ENCODE assay signal across 1 cellular context in genomic region chr22:20495861-20496681, GRCh38.
TF ChIP-seq lines count a peak whose summit lies in the region.

No MANE protein-coding gene starts in this region.

TF ChIP-seq in HepG2, 621 proteins besides CTCF, POLR2A, EP300 and RAD21 (continued from another document and continues in another):
- TF ChIP-seq AHDC1 (CRISPR knock-in tag; IDR thresholded peaks at IDR 0.05; ENCODE audit: borderline replicate concordance) (peak; percentile 40; the same call in 1 of the 2 replicates), FIP1L1 (IDR thresholded peaks at IDR 0.05; ENCODE audit: borderline replicate concordance, insufficient read depth, low read depth, low read length) (no peak), ZNF142 (CRISPR knock-in tag; IDR thresholded peaks at IDR 0.05) (no peak), ZEB1 (IDR thresholded peaks at IDR 0.05; ENCODE audit: insufficient replicate concordance, low read depth) (no peak), SRSF9 (IDR thresholded peaks at IDR 0.05; ENCODE audit: borderline replicate concordance, insufficient read depth, low read depth, low read length, poor library complexity, severe bottlenecking) (no peak), NFE2L1 (CRISPR knock-in tag; IDR thresholded peaks at IDR 0.05; ENCODE audit: borderline replicate concordance) (no peak), RARG (CRISPR knock-in tag; IDR thresholded peaks at IDR 0.05; ENCODE audit: low read depth) (no peak), ZNF383 (CRISPR knock-in tag; IDR thresholded peaks at IDR 0.05; ENCODE audit: borderline replicate concordance) (no peak), ZNF24 (IDR thresholded peaks at IDR 0.05) (no peak), HES4 (CRISPR knock-in tag; IDR thresholded peaks at IDR 0.05; ENCODE audit: borderline replicate concordance) (no peak), ZNF615 (CRISPR knock-in tag; IDR thresholded peaks at IDR 0.05; ENCODE audit: borderline replicate concordance) (no peak), YY1 (IDR thresholded peaks at IDR 0.05; ENCODE audit: insufficient read depth, insufficient replicate concordance, low read depth, low read length) (peak; percentile 52), DDIT3 (CRISPR knock-in tag; IDR thresholded peaks at IDR 0.05) (no peak), TARDBP (CRISPR knock-in tag; IDR thresholded peaks at IDR 0.05) (peak; percentile 42; the same call in 1 of the 2 replicates), TCF12 (IDR thresholded peaks at IDR 0.05) (no peak), TCF12 (CRISPR knock-in tag; IDR thresholded peaks at IDR 0.05) (no peak), ESRRA (CRISPR knock-in tag; IDR thresholded peaks at IDR 0.05; ENCODE audit: low read depth) (peak; percentile 52; the same call in 1 of the 2 replicates), ISL2 (CRISPR knock-in tag; IDR thresholded peaks at IDR 0.05) (no peak), CBX1 (IDR thresholded peaks at IDR 0.05; ENCODE audit: low read depth) (no peak), SAFB2 (CRISPR knock-in tag; IDR thresholded peaks at IDR 0.05; ENCODE audit: borderline replicate concordance, low read depth) (no peak), ZNF660 (CRISPR knock-in tag; IDR thresholded peaks at IDR 0.05; ENCODE audit: borderline replicate concordance, low read depth) (no peak), FLYWCH1 (CRISPR knock-in tag; IDR thresholded peaks at IDR 0.05) (no peak), POLR2AphosphoS5 (IDR thresholded peaks at IDR 0.05; ENCODE audit: low read depth, low read length) (peak; percentile 62), ZNF670 (CRISPR knock-in tag; IDR thresholded peaks at IDR 0.05; ENCODE audit: borderline replicate concordance) (no peak), HOXA7 (CRISPR knock-in tag; IDR thresholded peaks at IDR 0.05) (no peak), TIGD3 (CRISPR knock-in tag; IDR thresholded peaks at IDR 0.05; ENCODE audit: borderline replicate concordance) (no peak), ZNF780A (CRISPR knock-in tag; IDR thresholded peaks at IDR 0.05) (no peak), ZNF281 (CRISPR knock-in tag; IDR thresholded peaks at IDR 0.05; ENCODE audit: borderline replicate concordance) (peak; percentile 37; the same call in 1 of the 2 replicates), SRF (IDR thresholded peaks at IDR 0.05; ENCODE audit: low read depth, low read length) (no peak), ZNF33A (CRISPR knock-in tag; IDR thresholded peaks at IDR 0.05; ENCODE audit: borderline replicate concordance) (no peak), ZNF749 (CRISPR knock-in tag; IDR thresholded peaks at IDR 0.05; ENCODE audit: borderline replicate concordance) (no peak), SRSF1 (optimal IDR thresholded peaks at IDR 0.05; ENCODE audit: low read depth, low read length) (no peak), KLF11 (CRISPR knock-in tag; IDR thresholded peaks at IDR 0.05) (0 out of 2 replicates have a peak, but pooled peaks have one; percentile 59), JDP2 (CRISPR knock-in tag; IDR thresholded peaks at IDR 0.05; ENCODE audit: borderline replicate concordance) (no peak), ZNF253 (CRISPR knock-in tag; IDR thresholded peaks at IDR 0.05; ENCODE audit: borderline replicate concordance) (no peak)
- TF ChIP-seq, protein P1, sequence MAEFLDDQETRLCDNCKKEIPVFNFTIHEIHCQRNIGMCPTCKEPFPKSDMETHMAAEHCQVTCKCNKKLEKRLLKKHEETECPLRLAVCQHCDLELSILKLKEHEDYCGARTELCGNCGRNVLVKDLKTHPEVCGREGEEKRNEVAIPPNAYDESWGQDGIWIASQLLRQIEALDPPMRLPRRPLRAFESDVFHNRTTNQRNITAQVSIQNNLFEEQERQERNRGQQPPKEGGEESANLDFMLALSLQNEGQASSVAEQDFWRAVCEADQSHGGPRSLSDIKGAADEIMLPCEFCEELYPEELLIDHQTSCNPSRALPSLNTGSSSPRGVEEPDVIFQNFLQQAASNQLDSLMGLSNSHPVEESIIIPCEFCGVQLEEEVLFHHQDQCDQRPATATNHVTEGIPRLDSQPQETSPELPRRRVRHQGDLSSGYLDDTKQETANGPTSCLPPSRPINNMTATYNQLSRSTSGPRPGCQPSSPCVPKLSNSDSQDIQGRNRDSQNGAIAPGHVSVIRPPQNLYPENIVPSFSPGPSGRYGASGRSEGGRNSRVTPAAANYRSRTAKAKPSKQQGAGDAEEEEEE (CRISPR knock-in tag; IDR thresholded peaks at IDR 0.05; ENCODE audit: borderline replicate concordance), result no peak
- TF ChIP-seq, protein P2, sequence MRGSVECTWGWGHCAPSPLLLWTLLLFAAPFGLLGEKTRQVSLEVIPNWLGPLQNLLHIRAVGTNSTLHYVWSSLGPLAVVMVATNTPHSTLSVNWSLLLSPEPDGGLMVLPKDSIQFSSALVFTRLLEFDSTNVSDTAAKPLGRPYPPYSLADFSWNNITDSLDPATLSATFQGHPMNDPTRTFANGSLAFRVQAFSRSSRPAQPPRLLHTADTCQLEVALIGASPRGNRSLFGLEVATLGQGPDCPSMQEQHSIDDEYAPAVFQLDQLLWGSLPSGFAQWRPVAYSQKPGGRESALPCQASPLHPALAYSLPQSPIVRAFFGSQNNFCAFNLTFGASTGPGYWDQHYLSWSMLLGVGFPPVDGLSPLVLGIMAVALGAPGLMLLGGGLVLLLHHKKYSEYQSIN (CRISPR knock-in tag; IDR thresholded peaks at IDR 0.05; ENCODE audit: borderline replicate concordance), result no peak
- TF ChIP-seq, protein P3, sequence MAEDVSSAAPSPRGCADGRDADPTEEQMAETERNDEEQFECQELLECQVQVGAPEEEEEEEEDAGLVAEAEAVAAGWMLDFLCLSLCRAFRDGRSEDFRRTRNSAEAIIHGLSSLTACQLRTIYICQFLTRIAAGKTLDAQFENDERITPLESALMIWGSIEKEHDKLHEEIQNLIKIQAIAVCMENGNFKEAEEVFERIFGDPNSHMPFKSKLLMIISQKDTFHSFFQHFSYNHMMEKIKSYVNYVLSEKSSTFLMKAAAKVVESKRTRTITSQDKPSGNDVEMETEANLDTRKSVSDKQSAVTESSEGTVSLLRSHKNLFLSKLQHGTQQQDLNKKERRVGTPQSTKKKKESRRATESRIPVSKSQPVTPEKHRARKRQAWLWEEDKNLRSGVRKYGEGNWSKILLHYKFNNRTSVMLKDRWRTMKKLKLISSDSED (CRISPR knock-in tag; IDR thresholded peaks at IDR 0.05), result no peak
